Comparison of ENCODE assay signal across 19 cellular contexts in the genomic region with DNA sequence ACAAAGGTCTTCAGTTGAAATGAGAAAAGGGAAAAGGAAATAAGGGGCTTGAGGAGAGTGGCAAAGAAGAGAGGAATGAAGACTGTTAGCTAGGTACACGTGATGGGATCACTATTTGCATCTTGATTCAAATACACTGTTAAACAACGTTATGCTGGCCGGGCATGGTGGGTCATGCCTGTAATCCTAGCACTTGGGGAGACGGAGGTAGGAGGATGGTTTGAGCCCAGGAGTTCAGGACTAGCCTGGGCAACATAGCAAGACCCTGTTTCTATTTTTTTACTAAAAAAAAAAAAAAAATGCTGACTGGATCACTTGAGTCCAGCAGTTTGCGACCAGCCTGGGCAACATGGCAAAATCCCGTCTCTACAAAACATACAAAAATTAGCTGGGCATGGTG. TPM values are rescaled to one million over a fixed set of nuclear protein-coding genes. Genes with fewer than 3 reads are reported as not detected.
DNase-seq lines count a peak whose midpoint lies in the region; ATAC-seq, FAIRE-seq and TF ChIP-seq lines count a peak whose summit lies in the region.
"Had no signal": no experiment of that assay in that cellular context is flagged by ENCODE, and none has a peak within 500 bp of the region (broad histone marks: within the 10 kb centered on the region; RNA-seq: fewer than 3 reads in every experiment).

No MANE protein-coding gene starts in this region.

- WGBS in A549 (ENCODE audit: missing lambda C conversion rate) = 97% methylated on average over 6 of the region's 6 CpGs

- ATAC-seq in A549 (no peak), GM19324 (IDR thresholded peaks at IDR 0.05; ENCODE audit: low FRiP score, unreplicated experiment) (no peak)
- ATAC-seq in CD8-positive, alpha-beta T cell = no peak
- ATAC-seq in activated naive CD8-positive, alpha-beta T cell treated with anti-CD3 and anti-CD28 coated beads, Interleukin-2, amount 10 ng/mL, durations not matched to agents 7 days and 5 days (ENCODE audit: low read depth) = no peak

- no peak for TF ChIP-seq EP300 in A549 (IDR thresholded peaks at IDR 0.05)

- POLR2A ChIA-PET in activated CD4-positive, alpha-beta memory T cell treated with anti-CD3 and anti-CD28 coated beads, Interleukin-2, amount 10 ng/mL, durations not matched to agents 7 days and 5 days (lab: Charles Lee) = interaction anchor here (0.7 to 2.8 kb wide), 3 partner anchors 10 to 750 kb away, joined by 3 to 10 read pairs (median 3); no protein-coding TSS in a partner anchor
- POLR2A ChIA-PET in activated CD4-positive, alpha-beta memory T cell treated with anti-CD3 and anti-CD28 coated beads for 36 hours (lab: Charles Lee) = interaction anchor here (0.6 to 0.7 kb wide), 2 partner anchors 30 to 576 kb away, joined by 3 to 5 read pairs; no protein-coding TSS in a partner anchor
- POLR2A ChIA-PET in A549 (lab: Yijun Ruan, JAX) = no interaction called here
- POLR2A ChIA-PET in CD8-positive, alpha-beta T cell (lab: Charles Lee) = interaction anchor here (1.1 kb wide), 1 partner anchor 30 kb away, joined by 4 read pairs; the partner anchor contains the start of gene TOMM20
- POLR2A ChIA-PET in activated naive CD8-positive, alpha-beta T cell treated with anti-CD3 and anti-CD28 coated beads, Interleukin-2, amount 10 ng/mL, durations not matched to agents 7 days and 5 days (lab: Charles Lee) = interaction anchor here (0.6 to 0.9 kb wide), 3 partner anchors 13 to 126 kb away, joined by 3 to 4 read pairs (median 3); no protein-coding TSS in a partner anchor

- H3K4me3 ChIP-seq in A549 = no peak overlapping the region
- no peak overlapping the region for H3K4me3 ChIP-seq in CD8-positive, alpha-beta T cell (ENCODE audit: low read depth, low read length)
- H3K4me3 ChIP-seq: GM23248, SJCRH30 had no signal

- H3K4me1 ChIP-seq in A549 = peaks cover 17% of the 10 kb centered on the region; the same call in 2 of the 3 replicates
- peaks cover 40% of the 10 kb centered on the region for H3K4me1 ChIP-seq in CD8-positive, alpha-beta T cell (ENCODE audit: insufficient read depth, low read length)
- H3K4me1 ChIP-seq: SJCRH30 had no signal

- H3K4me3 Mint-ChIP-seq in activated CD4-positive, alpha-beta memory T cell treated with anti-CD3 and anti-CD28 coated beads, Interleukin-2, amount 10 ng/mL, durations not matched to agents 7 days and 5 days = peak overlapping the region; percentile 9
- H3K4me3 Mint-ChIP-seq in activated CD4-positive, alpha-beta memory T cell treated with anti-CD3 and anti-CD28 coated beads for 36 hours = no peak overlapping the region
- H3K4me3 Mint-ChIP-seq in CD8-positive, alpha-beta T cell = no peak overlapping the region
- H3K4me3 Mint-ChIP-seq in activated naive CD8-positive, alpha-beta T cell treated with anti-CD3 and anti-CD28 coated beads, Interleukin-2, amount 10 ng/mL, durations not matched to agents 7 days and 5 days = no peak overlapping the region
- H3K4me3 Mint-ChIP-seq: CD14-positive monocyte had no signal

- H3K27ac Mint-ChIP-seq in activated CD4-positive, alpha-beta memory T cell treated with anti-CD3 and anti-CD28 coated beads, Interleukin-2, amount 10 ng/mL, durations not matched to agents 7 days and 5 days = no peak overlapping the region
- H3K27ac Mint-ChIP-seq in activated CD4-positive, alpha-beta memory T cell treated with anti-CD3 and anti-CD28 coated beads for 36 hours = no peak overlapping the region
- H3K27ac Mint-ChIP-seq in CD8-positive, alpha-beta T cell = peak overlapping the region; percentile 22
- peak overlapping the region; percentile 32 for H3K27ac Mint-ChIP-seq in activated naive CD8-positive, alpha-beta T cell treated with anti-CD3 and anti-CD28 coated beads, Interleukin-2, amount 10 ng/mL, durations not matched to agents 7 days and 5 days

- TF ChIP-seq CTCF in A549 (IDR thresholded peaks at IDR 0.05) = no peak
- TF ChIP-seq CTCF in CD8-positive, alpha-beta T cell (IDR thresholded peaks at IDR 0.05) = no peak

- no peaks in the 10 kb centered on the region for H3K27me3 ChIP-seq in CD8-positive, alpha-beta T cell (ENCODE audit: insufficient read depth, low read length)
- H3K27me3 ChIP-seq: SJCRH30 had no signal

- peaks cover 31% of the 10 kb centered on the region for H3K4me1 Mint-ChIP-seq in activated CD4-positive, alpha-beta memory T cell treated with anti-CD3 and anti-CD28 coated beads, Interleukin-2, amount 10 ng/mL, durations not matched to agents 7 days and 5 days
- peaks cover 21% of the 10 kb centered on the region for H3K4me1 Mint-ChIP-seq in activated CD4-positive, alpha-beta memory T cell treated with anti-CD3 and anti-CD28 coated beads for 36 hours (ENCODE audit: low read depth)
- H3K4me1 Mint-ChIP-seq in CD8-positive, alpha-beta T cell (ENCODE audit: low read depth) = peaks cover 27% of the 10 kb centered on the region
- H3K4me1 Mint-ChIP-seq in activated naive CD8-positive, alpha-beta T cell treated with anti-CD3 and anti-CD28 coated beads, Interleukin-2, amount 10 ng/mL, durations not matched to agents 7 days and 5 days = peaks cover 20% of the 10 kb centered on the region

- CTCF ChIA-PET in activated CD4-positive, alpha-beta memory T cell treated with anti-CD3 and anti-CD28 coated beads, Interleukin-2, amount 10 ng/mL, durations not matched to agents 7 days and 5 days (lab: Charles Lee) = interaction anchor here (0.7 to 1.1 kb wide), 2 partner anchors 173 to 257 kb away, joined by 4 to 6 read pairs; no protein-coding TSS in a partner anchor
- CTCF ChIA-PET in activated CD4-positive, alpha-beta memory T cell treated with anti-CD3 and anti-CD28 coated beads for 36 hours (lab: Charles Lee) = no interaction called here
- CTCF ChIA-PET in A549 (lab: Yijun Ruan, JAX) = interaction anchor here (0.6 kb wide), 2 partner anchors 55 to 94 kb away, joined by 3 to 4 read pairs; no protein-coding TSS in a partner anchor
- CTCF ChIA-PET in CD8-positive, alpha-beta T cell (lab: Charles Lee) = interaction anchor here (0.6 to 0.9 kb wide), 2 partner anchors 13 to 30 kb away, joined by 4 to 5 read pairs; partner anchors contain the start of gene TOMM20

- no peaks in the 10 kb centered on the region for H3K27me3 Mint-ChIP-seq in activated CD4-positive, alpha-beta memory T cell treated with anti-CD3 and anti-CD28 coated beads, Interleukin-2, amount 10 ng/mL, durations not matched to agents 7 days and 5 days
- H3K27me3 Mint-ChIP-seq in activated CD4-positive, alpha-beta memory T cell treated with anti-CD3 and anti-CD28 coated beads for 36 hours = no peaks in the 10 kb centered on the region
- no peaks in the 10 kb centered on the region for H3K27me3 Mint-ChIP-seq in CD8-positive, alpha-beta T cell (ENCODE audit: low read depth)
- no peaks in the 10 kb centered on the region for H3K27me3 Mint-ChIP-seq in activated naive CD8-positive, alpha-beta T cell treated with anti-CD3 and anti-CD28 coated beads, Interleukin-2, amount 10 ng/mL, durations not matched to agents 7 days and 5 days

- no peak overlapping the region for H3K4me2 ChIP-seq in A549

- H3K27ac ChIP-seq in A549 = no peak overlapping the region
- H3K27ac ChIP-seq in CD8-positive, alpha-beta T cell (ENCODE audit: low read depth, low read length) = no peak overlapping the region
- H3K27ac ChIP-seq: GM23248, SJCRH30 had no signal

- no peak for FAIRE-seq in A549 (lab: Jason Lieb, UNC)
- FAIRE-seq: A204.1 had no signal

- DNase-seq in activated CD4-positive, alpha-beta memory T cell treated with anti-CD3 and anti-CD28 coated beads, Interleukin-2, amount 10 ng/mL, durations not matched to agents 7 days and 5 days = no peak
- DNase-seq in activated CD4-positive, alpha-beta memory T cell treated with anti-CD3 and anti-CD28 coated beads for 36 hours = no peak
- DNase-seq in A549 (ENCODE audit: low read depth in 1 of 2, low spot score in 1 of 2) (no peak), DMS153 (lab: John Stamatoyannopoulos, UW) (no peak), RKO (ENCODE audit: low spot score) (no peak)
- no peak for DNase-seq in CD8-positive, alpha-beta T cell
- no peak for DNase-seq in activated naive CD8-positive, alpha-beta T cell treated with anti-CD3 and anti-CD28 coated beads, Interleukin-2, amount 10 ng/mL, durations not matched to agents 7 days and 5 days
- DNase-seq: DMS53, GM23248, HCEC 1CT, IMR-90, Kasumi-1, NCI-H1417, NCI-H187 treated with DMSO at 0.1 percent for 48 hours, NCI-H69, SJCRH30 had no signal

- H3K36me3 Mint-ChIP-seq in activated CD4-positive, alpha-beta memory T cell treated with anti-CD3 and anti-CD28 coated beads, Interleukin-2, amount 10 ng/mL, durations not matched to agents 7 days and 5 days (ENCODE audit: low read depth) = peaks cover 27% of the 10 kb centered on the region
- H3K36me3 Mint-ChIP-seq in activated CD4-positive, alpha-beta memory T cell treated with anti-CD3 and anti-CD28 coated beads for 36 hours = peaks cover 29% of the 10 kb centered on the region
- H3K36me3 Mint-ChIP-seq in CD8-positive, alpha-beta T cell = peaks cover 34% of the 10 kb centered on the region
- peaks cover 20% of the 10 kb centered on the region for H3K36me3 Mint-ChIP-seq in activated naive CD8-positive, alpha-beta T cell treated with anti-CD3 and anti-CD28 coated beads, Interleukin-2, amount 10 ng/mL, durations not matched to agents 7 days and 5 days

- intact Hi-C loops in activated CD4-positive, alpha-beta memory T cell treated with anti-CD3 and anti-CD28 coated beads for 36 hours (cut with micrococcal nuclease) = no loop called here
- intact Hi-C loops in CD8-positive, alpha-beta T cell (cut with DNase I, micrococcal nuclease) = loop anchor here in 1 of 2 experiments (10.0 kb wide), 1 partner anchor 56 kb away; no protein-coding TSS in a partner anchor

- H3K36me3 ChIP-seq in CD8-positive, alpha-beta T cell (ENCODE audit: insufficient read depth, low read length) = peaks cover 22% of the 10 kb centered on the region

- no peaks in the 10 kb centered on the region for H3K9me3 Mint-ChIP-seq in activated CD4-positive, alpha-beta memory T cell treated with anti-CD3 and anti-CD28 coated beads, Interleukin-2, amount 10 ng/mL, durations not matched to agents 7 days and 5 days
- no peaks in the 10 kb centered on the region for H3K9me3 Mint-ChIP-seq in activated CD4-positive, alpha-beta memory T cell treated with anti-CD3 and anti-CD28 coated beads for 36 hours
- no peaks in the 10 kb centered on the region for H3K9me3 Mint-ChIP-seq in CD8-positive, alpha-beta T cell
- no peaks in the 10 kb centered on the region for H3K9me3 Mint-ChIP-seq in activated naive CD8-positive, alpha-beta T cell treated with anti-CD3 and anti-CD28 coated beads, Interleukin-2, amount 10 ng/mL, durations not matched to agents 7 days and 5 days

- no peak for TF ChIP-seq POLR2A in A549 (IDR thresholded peaks at IDR 0.05; ENCODE audit: low read length)

- H3K9me3 ChIP-seq in A549 = no peaks in the 10 kb centered on the region
- H3K9me3 ChIP-seq in CD8-positive, alpha-beta T cell (ENCODE audit: low read length) = no peaks in the 10 kb centered on the region
- H3K9me3 ChIP-seq: SJCRH30 had no signal

- no peak for TF ChIP-seq RAD21 in A549 (conservative IDR thresholded peaks at IDR 0.05 in 1 of 2, IDR thresholded peaks at IDR 0.05 in 1 of 2)

RNA-seq across cellular contexts. Expression of gene RBM34, which starts 2.4 kb away (rescaled TPM):
- total RNA-seq in activated CD4-positive, alpha-beta memory T cell treated with anti-CD3 and anti-CD28 coated beads, Interleukin-2, amount 10 ng/mL, durations not matched to agents 7 days and 5 days = 100 to 1,000 TPM in 1 of 2 experiments, 10 to 100 TPM in 1; 95.7 to 102 TPM
- total RNA-seq in activated CD4-positive, alpha-beta memory T cell treated with anti-CD3 and anti-CD28 coated beads for 36 hours = 100 to 1,000 TPM; 108 to 120 TPM
- polyA plus RNA-seq in A549 (2011; rRNA removed) (43.9 and 67.8 TPM in 2 replicates), A549 (2017; fragmentation: RNase III; extraction: RNeasy Plus Mini Kit Qiagen cat#74134 plus additional on column Dnase treatment) (81.8 to 89.9 TPM (median 86.5 TPM) in 3 replicates)
- 26.3 and 31.5 TPM in 2 replicates for polyA plus RNA-seq in A549 (2012; cell fraction: cytosol; rRNA removed)
- polyA plus RNA-seq in A549 (2012; cell fraction: nucleus; rRNA removed) = 17.1 and 18.0 TPM in 2 replicates
- 20.2 and 29.0 TPM in 2 replicates for polyA minus RNA-seq in A549 (2011; rRNA and poly(A)+ RNA removed)
- total RNA-seq in CD8-positive, alpha-beta T cell = 100 to 1,000 TPM; 243 to 267 TPM
- 100 to 1,000 TPM; 129 to 134 TPM for total RNA-seq in activated naive CD8-positive, alpha-beta T cell treated with anti-CD3 and anti-CD28 coated beads, Interleukin-2, amount 10 ng/mL, durations not matched to agents 7 days and 5 days

RNA-seq across cellular contexts. Expression of gene TOMM20, which starts 30.0 kb away (rescaled TPM):
- total RNA-seq in activated CD4-positive, alpha-beta memory T cell treated with anti-CD3 and anti-CD28 coated beads, Interleukin-2, amount 10 ng/mL, durations not matched to agents 7 days and 5 days = 10 to 100 TPM; 81.4 to 89.3 TPM
- total RNA-seq in activated CD4-positive, alpha-beta memory T cell treated with anti-CD3 and anti-CD28 coated beads for 36 hours = 100 to 1,000 TPM; 127 to 142 TPM
- 118 and 122 TPM in 2 replicates for polyA plus RNA-seq in A549 (2011; rRNA removed)
- polyA plus RNA-seq in A549 (2012; cell fraction: cytosol; rRNA removed) = 51.7 and 54.5 TPM in 2 replicates
- 15.8 and 18.1 TPM in 2 replicates for polyA plus RNA-seq in A549 (2012; cell fraction: nucleus; rRNA removed)
- 106 to 113 TPM (median 112 TPM) in 3 replicates for polyA plus RNA-seq in A549 (2017; fragmentation: RNase III; extraction: RNeasy Plus Mini Kit Qiagen cat#74134 plus additional on column Dnase treatment)
- 27.0 and 34.3 TPM in 2 replicates for polyA minus RNA-seq in A549 (2011; rRNA and poly(A)+ RNA removed)
- 100 to 1,000 TPM; 165 to 166 TPM for total RNA-seq in CD8-positive, alpha-beta T cell
- total RNA-seq in activated naive CD8-positive, alpha-beta T cell treated with anti-CD3 and anti-CD28 coated beads, Interleukin-2, amount 10 ng/mL, durations not matched to agents 7 days and 5 days = 10 to 100 TPM; 81.2 to 95.5 TPM

Comparison
In these comparisons a context has a peak if more than half of its experiments do, and no peak if none do; other contexts are left out.
1. H3K27ac Mint-ChIP-seq: peak in CD8-positive, alpha-beta T cell (single experiment) and activated naive CD8-positive, alpha-beta T cell treated with anti-CD3 and anti-CD28 coated beads, Interleukin-2, amount 10 ng/mL, durations not matched to agents 7 days and 5 days (single experiment); none in activated CD4-positive, alpha-beta memory T cell treated with anti-CD3 and anti-CD28 coated beads, Interleukin-2, amount 10 ng/mL, durations not matched to agents 7 days and 5 days (single experiment) and activated CD4-positive, alpha-beta memory T cell treated with anti-CD3 and anti-CD28 coated beads for 36 hours (single experiment).